In genomic region chr3:170180107-170180951, GRCh38 we compare ENCODE assay signal across 8 cellular contexts. TPM values are rescaled to one million over a fixed set of nuclear protein-coding genes. Genes with fewer than 3 reads are reported as not detected.
DNase-seq lines count a peak whose midpoint lies in the region; ATAC-seq and TF ChIP-seq lines count a peak whose summit lies in the region.

No MANE protein-coding gene starts in this region.

- H3K79me2 ChIP-seq in PC-3 (ENCODE audit: low read length) = peaks cover 42% of the 10 kb centered on the region

- peak overlapping the region; percentile 75 for H3K4me3 ChIP-seq in PC-3 (ENCODE audit: low read length)
- peak overlapping the region; percentile 99 for H3K4me3 ChIP-seq in lung
- H3K4me3 ChIP-seq in transverse colon = peak overlapping the region; percentile 81 to 99 (median 90)

- in situ Hi-C loops in transverse colon (cut with MboI; ENCODE audit: low pct_ligation_motif_present in 1 of 4, low pct_unique_long_range_greater_than_20kb in 1 of 4, low sequenced_read_pairs in 3 of 4) = no loop called here

- no peaks in the 10 kb centered on the region for H3K27me3 ChIP-seq in PC-3 (ENCODE audit: low read length)
- no peaks in the 10 kb centered on the region for H3K27me3 ChIP-seq in lung (ENCODE audit: control insufficient read depth, insufficient read depth)
- no peaks in the 10 kb centered on the region for H3K27me3 ChIP-seq in transverse colon

- H3K4me1 ChIP-seq in PC-3 (ENCODE audit: insufficient read depth, low read length) = peaks cover 16% of the 10 kb centered on the region
- H3K4me1 ChIP-seq in lung (ENCODE audit: control insufficient read depth in 2 of 2, insufficient read depth in 2 of 2, low read length in 2 of 2) = peaks cover 2 to 3% of the 10 kb centered on the region in 2 donors
- peaks cover 5 to 39% (median 35%) of the 10 kb centered on the region in 4 donors for H3K4me1 ChIP-seq in transverse colon

- H3K4me2 ChIP-seq in PC-3 (ENCODE audit: low read length) = peak overlapping the region; percentile 93

- peak overlapping the region; percentile 88 for H2AFZ ChIP-seq in PC-3 (ENCODE audit: low read length)

- CTCF ChIA-PET in PC-3 (lab: Charles Lee) = interaction anchor here (0.7 kb wide), 1 partner anchor 629 kb away, joined by 3 read pairs; no protein-coding TSS in a partner anchor

- 6 to 13% methylated on average over 16 of the region's 16 CpGs for WGBS in lung, 2 donors
- WGBS in transverse colon (ENCODE audit: low coverage in 1 of 2), 2 donors = 4 to 16% methylated on average over 9 to 16 of the region's 16 CpGs

- ATAC-seq in GM18505 (IDR thresholded peaks at IDR 0.05; ENCODE audit: unreplicated experiment) (peak; percentile 15), HG02938 (IDR thresholded peaks at IDR 0.05; ENCODE audit: unreplicated experiment) (peak; percentile 28), PC-3 (peak; percentile 51), lung (ENCODE audit: insufficient read depth, low FRiP score) (no peak)

- no peaks in the 10 kb centered on the region for H3F3A ChIP-seq in PC-3 (ENCODE audit: low read length, unreplicated experiment)

- H3K27ac ChIP-seq in PC-3 (ENCODE audit: low read length) (peak overlapping the region; percentile 47), cingulate gyrus (ENCODE audit: low read depth, low read length) (peak overlapping the region; percentile 88), lung (ENCODE audit: low read depth in 1 of 2, low read length in 1 of 2) (peak overlapping the region; percentile 90 to 100), transverse colon (peak overlapping the region; percentile 97 to 100 (median 98))

- no peak for TF ChIP-seq EP300 in transverse colon (IDR thresholded peaks at IDR 0.05; ENCODE audit: low read depth)

- H3K9ac ChIP-seq in PC-3 (ENCODE audit: low read length) = peak overlapping the region; percentile 93

- POLR2A ChIA-PET in PC-3 (lab: Charles Lee; ENCODE audit: unreplicated experiment) = interaction anchor here (0.6 kb wide), 1 partner anchor 509 kb away, joined by 3 read pairs; no protein-coding TSS in a partner anchor

- no peak for TF ChIP-seq POLR2A in GM18505 (IDR thresholded peaks at IDR 0.05; ENCODE audit: borderline replicate concordance, extremely low read depth, insufficient read depth, insufficient read length)
- TF ChIP-seq POLR2A in transverse colon (IDR thresholded peaks at IDR 0.05) = no peak

- H4K20me1 ChIP-seq in PC-3 (ENCODE audit: low read length) = 0 out of 2 replicates have a peak, but pooled peaks cover 5% of the 10 kb centered on the region

- TF ChIP-seq CTCF in PC-3 (conservative IDR thresholded peaks at IDR 0.05; ENCODE audit: low read depth, low read length) (no peak), lung (IDR thresholded peaks at IDR 0.05; ENCODE audit: control extremely low read depth, extremely low read depth) (no peak), transverse colon (IDR thresholded peaks at IDR 0.05) (no peak)

- intact Hi-C loops in PC-3 (cut with micrococcal nuclease) = loop anchor here (2.0 to 10.0 kb wide), 2 partner anchors 42 to 94 kb away; partner anchors contain the start of gene PRKCI
- intact Hi-C loops in transverse colon (cut with DNase I; ENCODE audit: low total_unique reads) = no loop called here

- H3K36me3 ChIP-seq in PC-3 (ENCODE audit: low read depth, low read length) (peaks cover 21% of the 10 kb centered on the region; the same call in 1 of the 2 replicates), lung (ENCODE audit: control insufficient read depth in 2 of 2, insufficient read depth in 2 of 2, low read length in 2 of 2) (peaks cover 5 to 10% of the 10 kb centered on the region in 2 donors), transverse colon (peaks cover 0 to 24% (median 7%) of the 10 kb centered on the region in 4 donors)

- H3K9me2 ChIP-seq in PC-3 (replicated peaks; ENCODE audit: low read length) = no peaks in the 10 kb centered on the region

- no TSS peak for BruUV-seq in PC-3 (replicated peaks; lab: Mats Ljungman, UMichigan)

- DNase-seq in A172 (ENCODE audit: low spot score) (peak; percentile 23), PC-3 (peak; percentile 45), lung (ENCODE audit: low spot score) (no peak), transverse colon (no peak), NCI-H2029 (lab: John Stamatoyannopoulos, UW) (no peak)

- H3K9me3 ChIP-seq in PC-3 (ENCODE audit: low read length) (no peaks in the 10 kb centered on the region), lung (ENCODE audit: control insufficient read depth in 2 of 2, insufficient read depth in 1 of 2, low read length in 1 of 2) (no peaks in the 10 kb centered on the region), transverse colon (no peaks in the 10 kb centered on the region)

RNA-seq across cellular contexts. Expression of gene PHC3, which starts 1.2 kb away (rescaled TPM):
- total RNA-seq in A172 (2014; rRNA removed; shearing (Covaris generic)) = 18.5 and 19.8 TPM in 2 replicates
- total RNA-seq in PC-3 (2014; rRNA removed) (7.5 and 16.2 TPM in 2 replicates), lung (100 to 1,000 TPM in 1 of 2 donors, 10 to 100 TPM in 1; 52.6 to 110 TPM), transverse colon (10 to 100 TPM; 44.9 to 87.0 (median 69.7) TPM)
- polyA plus RNA-seq in lung = 1 to 10 TPM; 7.6 to 9.7 TPM

RNA-seq across cellular contexts. Expression of gene PRKCI, which starts 41.9 kb away (rescaled TPM):
- total RNA-seq in A172 (2014; rRNA removed; shearing (Covaris generic)) = 56.5 and 65.4 TPM in 2 replicates
- total RNA-seq in PC-3 (2014; rRNA removed) (39.5 and 42.2 TPM in 2 replicates), lung (100 to 1,000 TPM in 1 of 2 donors, 10 to 100 TPM in 1; 39.4 to 181 TPM), transverse colon (10 to 100 TPM; 21.1 to 52.1 (median 36.0) TPM)
- polyA plus RNA-seq in lung = 10 to 100 TPM; 18.7 to 31.1 TPM

Comparison
In these comparisons a context has a peak if more than half of its experiments do, and no peak if none do; other contexts are left out.
1. DNase-seq: peak in A172 (single experiment) and PC-3 (single experiment); none in lung (single experiment), transverse colon (single experiment) and NCI-H2029 (single experiment).
2. H3K27ac ChIP-seq: peak in every context shown above with its lines; median percentile 98 in transverse colon; 95 in lung; 88 in cingulate gyrus; 47 in PC-3.
3. Peak in every context shown above with its lines, with median percentiles within 50 percentile points of each other: H3K4me3 ChIP-seq.